ENCODE assay signal across 8 cellular contexts in the genomic region with DNA sequence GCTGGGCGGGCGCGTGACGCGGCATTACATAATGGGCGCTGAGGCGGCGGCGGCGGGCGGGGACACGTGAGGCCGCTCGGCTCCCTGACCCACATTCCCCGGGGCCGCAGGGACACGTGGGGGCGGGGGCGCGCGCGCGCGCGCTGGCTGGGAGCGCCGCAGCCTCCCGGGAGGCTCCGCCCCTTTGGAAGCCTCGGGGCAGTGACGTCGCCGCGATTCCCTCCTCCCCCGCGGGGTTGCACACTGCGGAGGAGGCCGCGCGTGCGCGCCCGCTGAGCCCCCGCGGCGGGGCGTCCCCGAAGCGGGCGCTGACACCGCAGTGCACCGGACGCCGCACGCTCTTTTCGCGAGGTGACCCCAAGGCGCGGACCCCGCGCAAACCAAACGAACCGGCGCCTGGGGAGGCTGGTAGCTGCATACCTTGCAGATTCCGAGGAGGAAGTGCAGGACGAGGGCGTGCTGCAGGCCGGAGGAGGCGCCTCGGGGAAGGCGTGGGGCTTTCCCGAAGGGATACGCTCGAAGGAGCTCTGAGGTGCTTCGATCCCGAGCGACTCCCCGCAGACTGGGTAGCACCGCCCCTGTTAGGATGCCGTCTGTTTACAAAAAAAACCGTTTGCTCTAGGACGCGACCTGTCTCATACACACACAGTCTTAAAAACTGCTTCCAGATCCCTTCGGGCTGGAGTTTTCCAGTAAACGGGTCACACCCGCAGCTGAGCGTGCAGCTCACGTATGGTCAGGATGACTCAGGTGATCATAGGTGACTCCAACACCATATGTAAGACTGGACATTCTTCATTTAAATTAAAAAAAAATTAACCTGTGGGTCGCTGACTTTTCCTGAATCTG. TPM values are rescaled to one million over a fixed set of nuclear protein-coding genes. Genes with fewer than 3 reads are reported as not detected.
DNase-seq lines count a peak whose midpoint lies in the region; ATAC-seq, FAIRE-seq and TF ChIP-seq lines count a peak whose summit lies in the region.

No MANE protein-coding gene starts in this region.

- DNase-seq in AG09309 (ENCODE audit: low read depth) (peak; percentile 74), NCI-H2196 treated with DMSO at 0.1 percent for 48 hours (lab: John Stamatoyannopoulos, UW; ENCODE audit: unreplicated experiment) (peak; percentile 64), bronchial epithelial cell (ENCODE audit: low read depth) (peak; percentile 80), immature natural killer cell (peak; percentile 98), smooth muscle cell of the brain vasculature (ENCODE audit: low read depth, low spot score) (peak; percentile 95)

- H3K4me3 ChIP-seq in AG09309 (ENCODE audit: control insufficient read depth, low read depth, low read length) = peak overlapping the region; percentile 75
- peak overlapping the region; percentile 75 for H3K4me3 ChIP-seq in WI38 (ENCODE audit: low read depth, low read length)
- H3K4me3 ChIP-seq in bronchial epithelial cell (ENCODE audit: low read depth, low read length) = peak overlapping the region; percentile 70

- TF ChIP-seq POLR2A in GM18951 (IDR thresholded peaks at IDR 0.05; ENCODE audit: extremely low read depth, insufficient read depth, insufficient read length) = peak; percentile 79

- H3K36me3 ChIP-seq in bronchial epithelial cell (ENCODE audit: control insufficient read depth, insufficient read depth, low read length) = no peaks in the 10 kb centered on the region

- no peaks in the 10 kb centered on the region for H3K27me3 ChIP-seq in bronchial epithelial cell (ENCODE audit: control insufficient read depth, insufficient read depth, low read length)

- FAIRE-seq in bronchial epithelial cell (lab: Jason Lieb, UNC) = no peak

- H3K27ac Mint-ChIP-seq in immature natural killer cell = peak overlapping the region; percentile 89 to 94 (median 93)

- peaks cover 0 to 4% (median 0%) of the 10 kb centered on the region in 3 donors for H3K36me3 Mint-ChIP-seq in immature natural killer cell

- peaks cover 13 to 42% (median 30%) of the 10 kb centered on the region in 3 donors for H3K27me3 Mint-ChIP-seq in immature natural killer cell (ENCODE audit: low read depth in 3 of 3)

- peaks cover 47 to 60% of the 10 kb centered on the region in 2 donors for H3K4me1 Mint-ChIP-seq in immature natural killer cell

- H3K9me3 Mint-ChIP-seq in immature natural killer cell = no peaks in the 10 kb centered on the region

- no peak for TF ChIP-seq CTCF in AG09309 (IDR thresholded peaks at IDR 0.05; ENCODE audit: control insufficient read depth, insufficient read depth, low read depth, low read length, missing control alignments)
- TF ChIP-seq CTCF in WI38 (IDR thresholded peaks at IDR 0.05; ENCODE audit: low read depth, low read length) = no peak
- TF ChIP-seq CTCF in bronchial epithelial cell (IDR thresholded peaks at IDR 0.05; ENCODE audit: insufficient read depth, low read length, severe bottlenecking) = no peak

- in situ Hi-C loops in GM18951 (cut with MboI; ENCODE audit: low sequenced_read_pairs, unreplicated experiment) = no loop called here

- ATAC-seq in HG03159 (IDR thresholded peaks at IDR 0.05; ENCODE audit: unreplicated experiment) = peak; percentile 76

- H3K4me3 Mint-ChIP-seq in immature natural killer cell = peak overlapping the region; percentile 88 to 92 (median 90)

RNA-seq across cellular contexts. Expression of gene NR1D2, which starts 1.0 kb away (rescaled TPM):
- 24.6 and 34.0 TPM in 2 replicates for total RNA-seq in bronchial epithelial cell
- 10 to 100 TPM; 15.5 to 24.4 (median 16.2) TPM for polyA plus RNA-seq in immature natural killer cell

RNA-seq across cellular contexts. Expression of gene RPL15, which starts 29.2 kb away (rescaled TPM):
- 2,265 and 4,496 TPM in 2 replicates for total RNA-seq in bronchial epithelial cell
- 1,000 to 10,000 TPM; 2,712 to 5,031 (median 2,871) TPM for polyA plus RNA-seq in immature natural killer cell

RNA-seq across cellular contexts. Expression of gene NKIRAS1, which starts 29.3 kb away (rescaled TPM):
- 11.8 and 13.2 TPM in 2 replicates for total RNA-seq in bronchial epithelial cell
- 1 to 10 TPM; 2.1 to 4.7 (median 4.0) TPM for polyA plus RNA-seq in immature natural killer cell

Comparison
In these comparisons a context has a peak if more than half of its experiments do, and no peak if none do; other contexts are left out.
1. Peak in every context shown above with its lines: DNase-seq, ATAC-seq and H3K4me3 ChIP-seq.